In the genomic region with DNA sequence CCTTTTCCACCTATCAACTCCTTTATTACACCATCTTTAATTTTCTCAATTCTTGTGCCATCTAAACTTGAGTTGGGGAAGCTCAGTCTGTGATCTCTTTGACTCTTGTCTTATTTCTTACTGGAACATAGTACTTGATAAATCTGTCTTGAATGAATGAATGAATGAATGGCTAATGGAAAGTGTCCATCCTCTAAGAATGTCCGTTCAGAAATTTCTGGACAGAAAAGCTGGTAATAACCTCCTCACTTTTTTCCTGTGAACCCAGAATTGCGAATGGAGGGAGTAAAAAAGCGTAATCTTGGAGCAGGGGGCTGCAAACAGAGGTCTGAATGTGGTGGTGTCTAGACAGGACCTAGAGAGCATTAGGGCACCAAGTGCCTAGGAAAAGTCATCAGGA, we compare ENCODE assay signal across 8 cellular contexts. TPM values are rescaled to one million over a fixed set of nuclear protein-coding genes. Genes with fewer than 3 reads are reported as not detected.
A peak's percentile ranks its signal among the peaks of the same experiment; 100 is the strongest.
DNase-seq lines count a peak whose midpoint lies in the region; ATAC-seq and TF ChIP-seq lines count a peak whose summit lies in the region.

No MANE protein-coding gene starts in this region.

- H3K27me3 ChIP-seq in cardiac muscle cell (no peaks in the 10 kb centered on the region), mesendoderm (ENCODE audit: insufficient read depth, low read length, poor library complexity) (no peaks in the 10 kb centered on the region), upper lobe of right lung (no peaks in the 10 kb centered on the region)

- ATAC-seq in left cardiac atrium (no peak), upper lobe of right lung (no peak)
- no peak for ATAC-seq in activated T-helper 17 cell treated with anti-CD3 and anti-CD28 coated beads, Interleukin-2, amount 50 U/mL, for 72 hours (replicated peaks)

- no peak overlapping the region for H2AK5ac ChIP-seq in mesendoderm (ENCODE audit: low read length)

- peak overlapping the region; percentile 91 for H3K56ac ChIP-seq in mesendoderm (ENCODE audit: low read length)

- no peak overlapping the region for H2BK5ac ChIP-seq in mesendoderm (ENCODE audit: low read length)

- H3K23ac ChIP-seq in mesendoderm (ENCODE audit: low read length): no peak overlapping the region

- no peak overlapping the region for H4K8ac ChIP-seq in mesendoderm (ENCODE audit: low read depth, low read length)

- TF ChIP-seq CTCF in cardiac muscle cell (IDR thresholded peaks at IDR 0.05; ENCODE audit: low read depth, low read length): no peak
- no peak for TF ChIP-seq CTCF in choroid plexus epithelial cell (conservative IDR thresholded peaks at IDR 0.05; ENCODE audit: low read depth, low read length)
- TF ChIP-seq CTCF in upper lobe of right lung (IDR thresholded peaks at IDR 0.05): no peak

- no peak overlapping the region for H3K4me2 ChIP-seq in mesendoderm (ENCODE audit: low read length)

- H3K27ac Mint-ChIP-seq in activated T-helper 17 cell treated with anti-CD3 and anti-CD28 coated beads, Interleukin-2, amount 50 U/mL, for 72 hours: no peak overlapping the region

- no peak overlapping the region for H2BK15ac ChIP-seq in mesendoderm (replicated peaks; ENCODE audit: low read depth)

- no peak for DNase-seq in cardiac muscle cell (ENCODE audit: low read depth in 1 of 2, low spot score in 1 of 2)
- DNase-seq in left cardiac atrium: no peak
- no peak for DNase-seq in choroid plexus epithelial cell (ENCODE audit: low read depth)
- no peak for DNase-seq in mesendoderm
- no peak for DNase-seq in upper lobe of right lung
- no peak for DNase-seq in COR-L47 (lab: John Stamatoyannopoulos, UW)
- DNase-seq in activated gamma-delta T cell (lab: John Stamatoyannopoulos, UW): no peak

- H3K27me3 Mint-ChIP-seq in activated T-helper 17 cell treated with anti-CD3 and anti-CD28 coated beads, Interleukin-2, amount 50 U/mL, for 72 hours: no peaks in the 10 kb centered on the region

- no CpG with 5 or more reads among the region's 3 CpGs for WGBS in mesendoderm (ENCODE audit: extremely low coverage, insufficient coverage, low lambda C conversion rate)

- H3K4me3 ChIP-seq in cardiac muscle cell (peak overlapping the region; percentile 68), choroid plexus epithelial cell (ENCODE audit: low read depth, low read length) (peak overlapping the region; percentile 92), mesendoderm (ENCODE audit: low read length) (no peak overlapping the region), upper lobe of right lung (peak overlapping the region; percentile 64)

- no peaks in the 10 kb centered on the region for H3K36me3 Mint-ChIP-seq in activated T-helper 17 cell treated with anti-CD3 and anti-CD28 coated beads, Interleukin-2, amount 50 U/mL, for 72 hours (ENCODE audit: low read depth)

- H3K4ac ChIP-seq in mesendoderm (ENCODE audit: low read depth, low read length): no peak overlapping the region

- H3K4me1 ChIP-seq in cardiac muscle cell (ENCODE audit: low read depth): peaks cover 6% of the 10 kb centered on the region
- H3K4me1 ChIP-seq in mesendoderm (ENCODE audit: control insufficient read depth, low read depth, low read length): no peaks in the 10 kb centered on the region
- H3K4me1 ChIP-seq in upper lobe of right lung: no peaks in the 10 kb centered on the region

- intact Hi-C loops in left cardiac atrium (cut with DNase I): no loop called here
- intact Hi-C loops in upper lobe of right lung (cut with DNase I): no loop called here

- H4K5ac ChIP-seq in mesendoderm (ENCODE audit: low read length): no peak overlapping the region

- no peaks in the 10 kb centered on the region for H3K4me1 Mint-ChIP-seq in activated T-helper 17 cell treated with anti-CD3 and anti-CD28 coated beads, Interleukin-2, amount 50 U/mL, for 72 hours

- H3K79me1 ChIP-seq in mesendoderm (ENCODE audit: low read length): no peaks in the 10 kb centered on the region

- H3K36me3 ChIP-seq in cardiac muscle cell (no peaks in the 10 kb centered on the region), mesendoderm (ENCODE audit: control insufficient read depth, insufficient read depth, low read length) (no peaks in the 10 kb centered on the region), upper lobe of right lung (no peaks in the 10 kb centered on the region)

- peak overlapping the region; percentile 99 for H3K27ac ChIP-seq in cardiac muscle cell
- H3K27ac ChIP-seq in mesendoderm (ENCODE audit: low read depth, low read length): no peak overlapping the region
- H3K27ac ChIP-seq in upper lobe of right lung: peak overlapping the region; percentile 97

- no peaks in the 10 kb centered on the region for H3K9me3 Mint-ChIP-seq in activated T-helper 17 cell treated with anti-CD3 and anti-CD28 coated beads, Interleukin-2, amount 50 U/mL, for 72 hours

- peak overlapping the region; percentile 89 for H3K9ac ChIP-seq in mesendoderm (ENCODE audit: low read length)

- H3K9me3 ChIP-seq in cardiac muscle cell (ENCODE audit: low read depth): no peaks in the 10 kb centered on the region
- no peaks in the 10 kb centered on the region for H3K9me3 ChIP-seq in upper lobe of right lung

- no peak overlapping the region for H2BK120ac ChIP-seq in mesendoderm (ENCODE audit: low read depth, low read length)

- H3K18ac ChIP-seq in mesendoderm (ENCODE audit: low read length): no peak overlapping the region

- H3K79me2 ChIP-seq in mesendoderm (ENCODE audit: control insufficient read depth, insufficient read depth, low read length): peaks cover 23% of the 10 kb centered on the region

- no peak overlapping the region for H3K4me3 Mint-ChIP-seq in activated T-helper 17 cell treated with anti-CD3 and anti-CD28 coated beads, Interleukin-2, amount 50 U/mL, for 72 hours

RNA-seq across cellular contexts. Expression of a gene that starts 9.4 kb away (rescaled TPM):
- 0.32 and 1.0 TPM in 2 replicates for total RNA-seq in cardiac muscle cell
- 0.96 and 3.7 TPM in 2 replicates for polyA plus RNA-seq in cardiac muscle cell
- under 1 TPM; 0.31 to 0.53 TPM for total RNA-seq in left cardiac atrium
- polyA plus RNA-seq in mesendoderm (2013, experiment 1 of 2): 1.0 TPM
- polyA plus RNA-seq in mesendoderm (2013, experiment 2 of 2): 1.2 TPM
- 0.90 TPM for total RNA-seq in upper lobe of right lung
- under 1 TPM in 1 of 2 donors, not detected in 1; 0.85 TPM for total RNA-seq in activated T-helper 17 cell treated with anti-CD3 and anti-CD28 coated beads, Interleukin-2, amount 50 U/mL, for 72 hours
